ENCODE assay signal across 20 cellular contexts in the genomic region with DNA sequence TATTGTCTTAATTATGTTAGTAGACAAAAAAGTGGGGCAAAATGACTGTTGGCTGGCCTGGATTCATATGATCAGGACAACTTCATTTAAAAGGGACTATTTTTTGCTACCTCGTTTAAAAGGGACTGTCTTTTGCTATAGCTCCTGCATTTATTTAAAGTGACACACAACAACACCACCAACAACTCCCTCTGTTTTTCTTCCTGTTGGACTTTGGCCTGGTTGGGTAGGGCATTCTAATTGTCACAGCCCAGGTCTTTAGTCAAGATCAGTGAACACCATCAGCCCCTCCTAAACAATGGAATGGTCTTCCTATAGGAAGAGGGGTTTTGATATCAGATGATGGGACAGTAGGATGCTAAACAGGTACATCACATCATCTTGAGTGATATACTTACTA.
"Had no signal": no experiment of that assay in that cellular context is flagged by ENCODE, and none has a peak within 500 bp of the region (broad histone marks: within the 10 kb centered on the region; RNA-seq: fewer than 3 reads in every experiment).

No MANE protein-coding gene starts in this region.

- H3K36me3 ChIP-seq: gastrocnemius medialis, neutrophil, right lobe of liver had no signal

- H3K4me3 ChIP-seq: esophagus muscularis mucosa, gastrocnemius medialis, left ventricle myocardium inferior, lung, psoas muscle, right lobe of liver, spleen, tibial nerve had no signal

- FAIRE-seq: keratinocyte had no signal

- H3K27ac ChIP-seq: epithelial cell of prostate, esophagus muscularis mucosa, gastrocnemius medialis, left ventricle myocardium inferior, neutrophil, psoas muscle, right lobe of liver, spleen, tibial nerve had no signal

- H3K4me1 ChIP-seq: gastrocnemius medialis, psoas muscle, spleen, tibial nerve had no signal

- DNase-seq: effector memory CD4-positive, alpha-beta T cell; gastrocnemius medialis; immature natural killer cell; left ventricle myocardium inferior; mesenchymal stem cell; midbrain; naive thymus-derived CD4-positive, alpha-beta T cell; psoas muscle; retina; right lobe of liver; spleen; stimulated activated CD4-positive, alpha-beta T cell treated with anti-CD3 and anti-CD28 coated beads, Interleukin-15, amount 100 ng/mL, for 24 hours; stimulated activated CD4-positive, alpha-beta T cell treated with anti-CD3 and anti-CD28 coated beads, Interleukin-1b, Interleukin-23, amount 100 ng/mL, for 48 hours; stimulated activated CD4-positive, alpha-beta T cell treated with anti-CD3 and anti-CD28 coated beads, Interleukin-4, amount 100 ng/mL, for 24 hours had no signal

- H3K9me3 ChIP-seq: esophagus muscularis mucosa, gastrocnemius medialis, left ventricle myocardium inferior, neutrophil, psoas muscle, right lobe of liver, spleen, tibial nerve had no signal

- H3K27me3 ChIP-seq: esophagus muscularis mucosa, gastrocnemius medialis, neutrophil, right lobe of liver, spleen, tibial nerve had no signal
